In the genomic region with DNA sequence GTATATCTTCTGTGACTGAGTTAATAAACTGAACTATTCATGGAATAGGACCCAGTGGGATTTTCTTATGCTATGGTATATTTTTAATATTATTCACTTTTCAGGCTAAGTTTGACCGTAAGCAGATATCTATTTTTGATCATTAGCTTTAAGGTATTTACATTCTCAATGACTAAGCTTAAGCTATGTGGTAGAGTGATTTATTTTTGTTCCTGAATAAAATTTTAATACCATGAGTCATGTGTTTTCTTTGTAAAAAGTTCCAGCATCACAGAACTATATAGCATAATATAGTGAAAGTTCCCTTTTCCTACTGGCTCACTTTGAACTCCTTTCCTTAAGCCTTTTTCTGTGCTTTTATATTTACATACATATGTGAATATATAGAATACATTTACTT, we compare ENCODE assay signal across 16 cellular contexts.
A peak's percentile ranks its signal among the peaks of the same experiment; 100 is the strongest.
DNase-seq lines count a peak whose midpoint lies in the region; ATAC-seq, FAIRE-seq and TF ChIP-seq lines count a peak whose summit lies in the region.
"Had no signal": no experiment of that assay in that cellular context is flagged by ENCODE, and none has a peak within 500 bp of the region (broad histone marks: within the 10 kb centered on the region; RNA-seq: fewer than 3 reads in every experiment).

No MANE protein-coding gene starts in this region.

- H3K4me3 Mint-ChIP-seq in immature natural killer cell: no peak overlapping the region
- H3K4me3 Mint-ChIP-seq: activated B cell treated with CpG ODN at 0.5 μM for 24 hours; activated naive CD4-positive, alpha-beta T cell treated with anti-CD3 and anti-CD28 coated beads, Interleukin-2, amount 10 ng/mL, durations not matched to agents 7 days and 5 days; B cell had no signal

- H3K9me3 Mint-ChIP-seq in immature natural killer cell: peaks cover 0 to 11% (median 7%) of the 10 kb centered on the region in 6 donors
- H3K9me3 Mint-ChIP-seq: activated naive CD4-positive, alpha-beta T cell treated with anti-CD3 and anti-CD28 coated beads, Interleukin-2, amount 10 ng/mL, durations not matched to agents 7 days and 5 days had no signal

- H3K4me3 ChIP-seq in KMS-11 (IDR thresholded peaks at IDR 0.05; ENCODE audit: insufficient read depth, low read depth, low read length) (no peak overlapping the region), mammary epithelial cell (replicated peaks in 1 of 3; ENCODE audit: insufficient read depth in 1 of 3, low read depth in 2 of 3, low read length in 3 of 3) (no peak overlapping the region), lower lobe of right lung (no peak overlapping the region)
- H3K4me3 ChIP-seq: MG63 had no signal

- no peaks in the 10 kb centered on the region for H3K9me3 ChIP-seq in mammary epithelial cell (replicated peaks; ENCODE audit: insufficient read depth, low read length)
- no peaks in the 10 kb centered on the region for H3K9me3 ChIP-seq in lower lobe of right lung

- no peaks in the 10 kb centered on the region for H3K4me1 Mint-ChIP-seq in immature natural killer cell
- H3K4me1 Mint-ChIP-seq: activated B cell treated with CpG ODN at 0.5 μM for 24 hours; activated naive CD4-positive, alpha-beta T cell treated with anti-CD3 and anti-CD28 coated beads, Interleukin-2, amount 10 ng/mL, durations not matched to agents 7 days and 5 days; B cell had no signal

- DNase-seq in AG08395 (ENCODE audit: low spot score): peak; percentile 13
- peak; percentile 36 for DNase-seq in mammary epithelial cell
- no peak for DNase-seq in DMS114 treated with DMSO at 0.1 percent for 48 hours (lab: John Stamatoyannopoulos, UW; ENCODE audit: unreplicated experiment)
- DNase-seq in immature natural killer cell: no peak
- no peak for DNase-seq in lower lobe of right lung
- DNase-seq: activated B cell treated with CpG ODN at 0.5 μM for 24 hours; activated naive CD4-positive, alpha-beta T cell treated with anti-CD3 and anti-CD28 coated beads, Interleukin-2, amount 10 ng/mL, durations not matched to agents 7 days and 5 days; DMS79; foreskin melanocyte; MG63; stimulated activated CD4-positive, alpha-beta T cell treated with anti-CD3 and anti-CD28 coated beads, Interleukin-1b, Interleukin-23, amount 100 ng/mL, for 48 hours; trophoblast cell had no signal

- H3K36me3 ChIP-seq in KMS-11 (ENCODE audit: insufficient read depth) (no peaks in the 10 kb centered on the region), mammary epithelial cell (ENCODE audit: insufficient read depth, low read length) (peaks cover 2% of the 10 kb centered on the region), lower lobe of right lung (no peaks in the 10 kb centered on the region)
- H3K36me3 ChIP-seq: MG63 had no signal

- H4K20me1 ChIP-seq in KMS-11 (ENCODE audit: insufficient read depth) (no peaks in the 10 kb centered on the region), mammary epithelial cell (ENCODE audit: insufficient read depth, low read length) (no peaks in the 10 kb centered on the region)

- CTCF ChIA-PET in mammary epithelial cell (lab: Charles Lee; ENCODE audit: low non-redundant PET): no interaction called here

- H3K4me1 ChIP-seq in KMS-11 (ENCODE audit: low read depth, poor library complexity, severe bottlenecking) (peaks cover 32% of the 10 kb centered on the region), mammary epithelial cell (ENCODE audit: insufficient read depth, low read length) (peaks cover 14% of the 10 kb centered on the region), lower lobe of right lung (no peaks in the 10 kb centered on the region)

- H3K9ac ChIP-seq in KMS-11: no peak overlapping the region
- no peak overlapping the region for H3K9ac ChIP-seq in mammary epithelial cell (ENCODE audit: insufficient read depth, low read length)

- H2AFZ ChIP-seq in KMS-11 (ENCODE audit: low read depth): no peak overlapping the region
- no peak overlapping the region for H2AFZ ChIP-seq in mammary epithelial cell (ENCODE audit: low read depth, low read length)

- H3K79me2 ChIP-seq in KMS-11 (ENCODE audit: insufficient read depth, low read depth) (no peaks in the 10 kb centered on the region), mammary epithelial cell (ENCODE audit: insufficient read depth, low read length) (no peaks in the 10 kb centered on the region)

- H3K27me3 ChIP-seq in KMS-11 (ENCODE audit: insufficient read depth, low read depth): no peaks in the 10 kb centered on the region
- no peaks in the 10 kb centered on the region for H3K27me3 ChIP-seq in mammary epithelial cell (ENCODE audit: insufficient read depth, low read length)
- H3K27me3 ChIP-seq in lower lobe of right lung (ENCODE audit: low read depth): no peaks in the 10 kb centered on the region
- H3K27me3 ChIP-seq: MG63 had no signal

- peak; percentile 75 for FAIRE-seq in islet of Langerhans (lab: Jason Lieb, UNC)

- 0% methylated on average over 1 of the region's 1 CpG for WGBS in mammary epithelial cell (ENCODE audit: low coverage, missing lambda C conversion rate)

- peaks cover 17 to 28% (median 24%) of the 10 kb centered on the region in 3 donors for H3K36me3 Mint-ChIP-seq in immature natural killer cell
- H3K36me3 Mint-ChIP-seq: activated naive CD4-positive, alpha-beta T cell treated with anti-CD3 and anti-CD28 coated beads, Interleukin-2, amount 10 ng/mL, durations not matched to agents 7 days and 5 days had no signal

- intact Hi-C loops in mammary epithelial cell (cut with micrococcal nuclease) (no loop called here), lower lobe of right lung (cut with DNase I) (no loop called here)

- H3K4me2 ChIP-seq in KMS-11 (peak overlapping the region; percentile 67; the same call in 1 of the 2 replicates), mammary epithelial cell (ENCODE audit: insufficient read depth, low read depth, low read length) (peak overlapping the region; percentile 69)

- no peaks in the 10 kb centered on the region for H3K27me3 Mint-ChIP-seq in immature natural killer cell (ENCODE audit: low read depth in 3 of 3)
- H3K27me3 Mint-ChIP-seq: activated B cell treated with CpG ODN at 0.5 μM for 24 hours; activated naive CD4-positive, alpha-beta T cell treated with anti-CD3 and anti-CD28 coated beads, Interleukin-2, amount 10 ng/mL, durations not matched to agents 7 days and 5 days; B cell had no signal

- H3K27ac ChIP-seq in KMS-11: peak overlapping the region; percentile 69; the same call in 1 of the 2 replicates
- peak overlapping the region; percentile 6 for H3K27ac ChIP-seq in mammary epithelial cell (ENCODE audit: insufficient read depth, low read depth, low read length)
- H3K27ac ChIP-seq in lower lobe of right lung: no peak overlapping the region

- dilution Hi-C loops in mammary epithelial cell (cut with HindIII; ENCODE audit: low sequenced_read_pairs): no loop called here

- no TSS peak for BruUV-seq in mammary epithelial cell (replicated peaks; lab: Mats Ljungman, UMichigan)

- in situ Hi-C loops in mammary epithelial cell (cut with MboI; ENCODE audit: low sequenced_read_pairs in 2 of 2): no loop called here

- H3K27ac Mint-ChIP-seq in immature natural killer cell: no peak overlapping the region
- H3K27ac Mint-ChIP-seq: activated B cell treated with CpG ODN at 0.5 μM for 24 hours; activated naive CD4-positive, alpha-beta T cell treated with anti-CD3 and anti-CD28 coated beads, Interleukin-2, amount 10 ng/mL, durations not matched to agents 7 days and 5 days; B cell had no signal

- no peak for ATAC-seq in GM21737 (IDR thresholded peaks at IDR 0.05; ENCODE audit: unreplicated experiment)
- no peak for ATAC-seq in lower lobe of right lung

- TF ChIP-seq CTCF in KMS-11 (conservative IDR thresholded peaks at IDR 0.05; ENCODE audit: low read depth, low read length) (no peak), mammary epithelial cell (conservative IDR thresholded peaks at IDR 0.05 in 1 of 2, IDR thresholded peaks at IDR 0.05 in 1 of 2; ENCODE audit: extremely low read depth in 1 of 2, insufficient read depth in 1 of 2, low read depth in 1 of 2, low read length in 2 of 2) (no peak), lower lobe of right lung (IDR thresholded peaks at IDR 0.05) (no peak)

Comparison
In these comparisons a context has a peak if more than half of its experiments do, and no peak if none do; other contexts are left out.
1. DNase-seq: peak in AG08395 (single experiment) and mammary epithelial cell (single experiment); none in DMS114 treated with DMSO at 0.1 percent for 48 hours (single experiment), immature natural killer cell (0 of 3) and lower lobe of right lung (single experiment).